Comparison of ENCODE assay signal across 8 cellular contexts in the genomic region with DNA sequence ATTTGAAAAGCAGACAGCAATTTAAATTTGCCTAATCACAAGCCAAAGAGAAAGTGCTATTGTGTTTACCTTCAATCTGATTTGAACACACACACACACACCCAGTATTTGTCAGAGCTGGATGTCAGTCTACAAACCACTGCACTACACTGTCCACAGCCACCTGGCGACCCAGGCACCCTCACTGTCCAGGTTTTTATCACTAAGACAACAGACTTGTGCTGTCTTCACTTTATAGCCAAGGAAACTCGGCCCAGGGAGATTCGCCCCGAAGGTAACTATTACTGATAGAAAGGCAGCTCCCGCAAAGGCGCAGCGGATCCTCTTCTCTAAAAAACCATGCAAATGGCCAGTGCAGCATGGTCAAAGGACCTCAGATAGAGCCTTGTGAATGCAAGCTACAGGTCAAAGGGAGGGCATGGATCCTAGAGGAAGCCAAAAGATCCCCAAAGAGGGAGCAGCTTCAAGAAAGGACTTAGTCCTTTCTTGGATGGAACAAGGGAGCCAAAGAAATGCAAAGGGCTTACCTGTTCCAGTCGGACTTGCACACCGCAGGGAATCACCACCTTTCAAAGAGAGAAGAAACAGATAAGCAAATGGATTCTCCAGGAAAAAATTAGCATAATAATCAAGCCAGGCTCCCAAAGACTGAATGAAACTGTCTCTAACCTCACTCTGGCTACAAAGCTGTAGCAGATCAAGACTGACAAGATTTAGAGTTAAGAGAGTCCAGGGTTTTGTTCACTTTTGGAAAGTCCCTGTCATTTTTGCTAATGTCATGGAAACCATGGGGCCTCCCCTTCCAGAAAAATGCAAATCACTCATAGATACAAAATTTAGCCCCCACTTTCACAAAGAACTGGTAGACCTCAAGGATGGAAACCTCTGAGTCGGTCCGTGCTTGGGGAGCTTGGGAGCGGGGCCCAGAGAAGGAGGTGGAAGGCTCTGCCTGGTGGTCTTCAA.
DNase-seq lines count a peak whose midpoint lies in the region; ATAC-seq and TF ChIP-seq lines count a peak whose summit lies in the region.

No MANE protein-coding gene starts in this region.

- peak; percentile 14 for DNase-seq in activated naive CD8-positive, alpha-beta T cell treated with anti-CD3 and anti-CD28 coated beads for 36 hours
- DNase-seq in mucosa of gallbladder (ENCODE audit: low spot score) = no peak
- DNase-seq in activated CD4-positive, alpha-beta T cell treated with anti-CD3 and anti-CD28 coated beads, Interleukin-2, amount 50 U/mL, for 48 hours = no peak
- DNase-seq in NOMO-1 (lab: John Stamatoyannopoulos, UW; ENCODE audit: unreplicated experiment in 2 of 2) = no peak
- DNase-seq in natural killer cell = no peak

- H3K4me1 ChIP-seq in skeletal muscle tissue (ENCODE audit: control insufficient read depth in 3 of 3, insufficient read depth in 3 of 3, low read length in 3 of 3) = peaks cover 36 to 69% (median 52%) of the 10 kb centered on the region in 3 donors

- peaks cover 22% of the 10 kb centered on the region for H3K4me1 Mint-ChIP-seq in activated naive CD8-positive, alpha-beta T cell treated with anti-CD3 and anti-CD28 coated beads for 36 hours
- H3K4me1 Mint-ChIP-seq in natural killer cell = peaks cover 0 to 5% of the 10 kb centered on the region in 2 donors

- H3K9ac ChIP-seq in skeletal muscle tissue (ENCODE audit: low read depth in 1 of 3, low read length in 3 of 3) = peak overlapping the region in 1 of 3 donors; percentile 9

- no peaks in the 10 kb centered on the region for H3K9me3 ChIP-seq in skeletal muscle tissue (ENCODE audit: control insufficient read depth in 3 of 3, low read length in 3 of 3)

- intact Hi-C loops in natural killer cell (cut with micrococcal nuclease) = no loop called here

- no peak overlapping the region for H3K4me3 ChIP-seq in skeletal muscle tissue (ENCODE audit: low read length in 3 of 3)

- no peaks in the 10 kb centered on the region for H3K9me3 Mint-ChIP-seq in activated naive CD8-positive, alpha-beta T cell treated with anti-CD3 and anti-CD28 coated beads for 36 hours
- no peaks in the 10 kb centered on the region for H3K9me3 Mint-ChIP-seq in natural killer cell

- H3K27me3 Mint-ChIP-seq in activated naive CD8-positive, alpha-beta T cell treated with anti-CD3 and anti-CD28 coated beads for 36 hours = peaks cover 3% of the 10 kb centered on the region
- no peaks in the 10 kb centered on the region for H3K27me3 Mint-ChIP-seq in natural killer cell (ENCODE audit: low read depth in 2 of 2)

- H3K27ac Mint-ChIP-seq in activated naive CD8-positive, alpha-beta T cell treated with anti-CD3 and anti-CD28 coated beads for 36 hours = peak overlapping the region; percentile 32
- H3K27ac Mint-ChIP-seq in natural killer cell = no peak overlapping the region

- H3K36me3 Mint-ChIP-seq in activated naive CD8-positive, alpha-beta T cell treated with anti-CD3 and anti-CD28 coated beads for 36 hours = no peaks in the 10 kb centered on the region
- no peaks in the 10 kb centered on the region for H3K36me3 Mint-ChIP-seq in natural killer cell

- ATAC-seq in GM19035 (IDR thresholded peaks at IDR 0.05; ENCODE audit: unreplicated experiment) = peak; percentile 64
- ATAC-seq in HG02943 (IDR thresholded peaks at IDR 0.05; ENCODE audit: low read depth, unreplicated experiment) = peak; percentile 52
- ATAC-seq in natural killer cell = no peak

- TF ChIP-seq CTCF in natural killer cell (IDR thresholded peaks at IDR 0.05) = no peak

- peak overlapping the region; percentile 78 for H3K27ac ChIP-seq in skeletal muscle tissue (ENCODE audit: low read depth, low read length)

- H3K27me3 ChIP-seq in skeletal muscle tissue (ENCODE audit: control insufficient read depth in 3 of 3, insufficient read depth in 3 of 3, low read length in 3 of 3) = no peaks in the 10 kb centered on the region

- no peaks in the 10 kb centered on the region for H3K36me3 ChIP-seq in skeletal muscle tissue (ENCODE audit: control insufficient read depth in 3 of 3, insufficient read depth in 3 of 3, low read length in 3 of 3)

- H3K4me3 Mint-ChIP-seq in activated naive CD8-positive, alpha-beta T cell treated with anti-CD3 and anti-CD28 coated beads for 36 hours = no peak overlapping the region
- H3K4me3 Mint-ChIP-seq in natural killer cell = no peak overlapping the region

Comparison
In these comparisons a context has a peak if more than half of its experiments do, and no peak if none do; other contexts are left out.
1. ATAC-seq: peak in GM19035 (single experiment) and HG02943 (single experiment); none in natural killer cell (0 of 3).